9 cellular contexts compared by ENCODE assay signal in genomic region chr14:22848391-22849164, GRCh38. TPM values are rescaled to one million over a fixed set of nuclear protein-coding genes. Genes with fewer than 3 reads are reported as not detected.
DNase-seq lines count a peak whose midpoint lies in the region; ATAC-seq and TF ChIP-seq lines count a peak whose summit lies in the region.
"Had no signal": no experiment of that assay in that cellular context is flagged by ENCODE, and none has a peak within 500 bp of the region (broad histone marks: within the 10 kb centered on the region; RNA-seq: fewer than 3 reads in every experiment).

No MANE protein-coding gene starts in this region.

- peak overlapping the region; percentile 10 for H3K4me3 ChIP-seq in SJCRH30
- H3K4me3 ChIP-seq in fibroblast of villous mesenchyme (ENCODE audit: low read depth, low read length), result no peak overlapping the region
- H3K4me3 ChIP-seq in parathyroid adenoma (ENCODE audit: low read depth, low read length), result no peak overlapping the region

- TF ChIP-seq CTCF in fibroblast of villous mesenchyme (IDR thresholded peaks at IDR 0.05; ENCODE audit: insufficient read depth, low read depth, low read length), result no peak
- no peak for TF ChIP-seq CTCF in parathyroid adenoma (IDR thresholded peaks at IDR 0.05)

- H3K36me3 ChIP-seq in SJCRH30 (peaks cover 22% of the 10 kb centered on the region), parathyroid adenoma (ENCODE audit: control insufficient read depth, insufficient read depth, low read length) (no peaks in the 10 kb centered on the region)

- H3K79me2 ChIP-seq in parathyroid adenoma, result no peaks in the 10 kb centered on the region

- H3K4me1 ChIP-seq in SJCRH30 (peaks cover 43% of the 10 kb centered on the region), parathyroid adenoma (peaks cover 36% of the 10 kb centered on the region)

- no peaks in the 10 kb centered on the region for H3K27me3 ChIP-seq in SJCRH30
- no peaks in the 10 kb centered on the region for H3K27me3 ChIP-seq in parathyroid adenoma (ENCODE audit: control insufficient read depth, insufficient read depth, low read length)

- H2AFZ ChIP-seq in parathyroid adenoma, result peak overlapping the region; percentile 36

- peak overlapping the region; percentile 16 for H3K4me2 ChIP-seq in parathyroid adenoma (ENCODE audit: low read length)

- H3K27ac ChIP-seq in SJCRH30, result peak overlapping the region; percentile 96
- H3K27ac ChIP-seq in parathyroid adenoma, result peak overlapping the region; percentile 89

- DNase-seq in COLO829 (ENCODE audit: low spot score), result peak; percentile 62
- DNase-seq in SJCRH30, result peak; percentile 90
- DNase-seq in fibroblast of villous mesenchyme (ENCODE audit: low read depth), result peak; percentile 98

- H3K9me3 ChIP-seq in SJCRH30 (replicated peaks) (no peaks in the 10 kb centered on the region), parathyroid adenoma (ENCODE audit: control insufficient read depth, low read length) (no peaks in the 10 kb centered on the region)

- ATAC-seq in HG03442 (IDR thresholded peaks at IDR 0.05; ENCODE audit: unreplicated experiment) (no peak), HG02588 (IDR thresholded peaks at IDR 0.05; ENCODE audit: unreplicated experiment) (no peak), GM18517 (IDR thresholded peaks at IDR 0.05; ENCODE audit: unreplicated experiment) (no peak), HG03354 (IDR thresholded peaks at IDR 0.05; ENCODE audit: poor library complexity, severe bottlenecking, unreplicated experiment) (no peak)

- H3K9ac ChIP-seq in parathyroid adenoma, result no peak overlapping the region

RNA-seq across cellular contexts. Expression of gene MMP14, which starts 12.2 kb away (rescaled TPM):
- total RNA-seq in SJCRH30 (2014; rRNA removed; shearing (Covaris generic)), result 96.7 and 98.7 TPM in 2 replicates
- total RNA-seq in fibroblast of villous mesenchyme, result 188 and 327 TPM in 2 replicates

RNA-seq across cellular contexts. Expression of gene MRPL52, which starts 18.9 kb away (rescaled TPM):
- 65.1 and 95.5 TPM in 2 replicates for total RNA-seq in SJCRH30 (2014; rRNA removed; shearing (Covaris generic))
- total RNA-seq in fibroblast of villous mesenchyme, result 58.3 and 82.5 TPM in 2 replicates

RNA-seq across cellular contexts. Expression of gene LRP10, which starts 23.0 kb away (rescaled TPM):
- total RNA-seq in SJCRH30 (2014; rRNA removed; shearing (Covaris generic)), result 12.2 and 12.5 TPM in 2 replicates
- 104 and 108 TPM in 2 replicates for total RNA-seq in fibroblast of villous mesenchyme

RNA-seq across cellular contexts. Expression of gene SLC7A7, which starts 33.3 kb away (rescaled TPM):
- total RNA-seq in SJCRH30 (2014; rRNA removed; shearing (Covaris generic)), result 46.2 and 47.8 TPM in 2 replicates
- total RNA-seq in fibroblast of villous mesenchyme, result 3.9 and 5.5 TPM in 2 replicates
- total RNA-seq: T-helper 2 cell treated with Interferon-gamma antibody and Interleukin-4, amounts not matched to agents 100 ng/mL and 5 ng/mL, for 36 hours had no signal

RNA-seq across cellular contexts. Expression of gene REM2, which starts 34.4 kb away (rescaled TPM):
- total RNA-seq in SJCRH30 (2014; rRNA removed; shearing (Covaris generic)), result not detected in 2 replicates
- under 0.01 and 0.43 TPM in 2 replicates for total RNA-seq in fibroblast of villous mesenchyme
